7 cellular contexts compared by ENCODE assay signal in the genomic region with DNA sequence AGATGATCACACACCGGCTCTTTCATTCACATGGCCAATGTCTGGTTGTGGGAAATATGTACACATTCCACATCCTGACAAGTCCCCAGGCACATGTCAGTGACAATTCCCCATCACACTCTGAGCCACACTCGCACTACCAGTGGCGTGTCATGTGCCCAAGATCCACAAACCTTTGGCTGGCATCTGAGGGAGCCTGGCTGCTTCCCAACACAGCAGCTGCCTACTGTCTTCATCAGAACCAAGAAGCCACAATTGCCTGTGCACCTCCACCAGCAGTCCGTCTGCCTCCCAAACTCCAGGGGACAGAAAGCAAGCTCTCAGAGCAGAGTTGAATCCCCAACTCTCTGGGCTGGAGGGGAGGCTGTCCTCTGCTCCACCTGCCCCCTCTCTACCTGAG. TPM values are rescaled to one million over a fixed set of nuclear protein-coding genes. Genes with fewer than 3 reads are reported as not detected.
"Had no signal": no experiment of that assay in that cellular context is flagged by ENCODE, and none has a peak within 500 bp of the region (broad histone marks: within the 10 kb centered on the region; RNA-seq: fewer than 3 reads in every experiment).

No MANE protein-coding gene starts in this region.

RNA-seq across cellular contexts. Expression of a gene that starts 6.2 kb away (rescaled TPM):
- total RNA-seq: SK-MEL-5 had no signal

RNA-seq across cellular contexts. Expression of a gene that starts 16.3 kb away (rescaled TPM):
- total RNA-seq: activated CD8-positive, alpha-beta T cell treated with anti-CD3 and anti-CD28 coated beads for 36 hours; activated naive CD8-positive, alpha-beta T cell treated with anti-CD3 and anti-CD28 coated beads for 36 hours; activated T-cell treated with anti-CD3 and anti-CD28 coated beads, Interleukin-2, amount 50 U/mL, for 72 hours; activated T-helper 2 cell treated with anti-CD3 and anti-CD28 coated beads, Interferon-gamma antibody, Interleukin-2, Interleukin-4, amounts not matched to agents 10 μg/mL and 5 μg/mL and 100 μg/mL, durations not matched to agents 14 hours and 24 hours and 36 hours; NCI-H460; SK-MEL-5 had no signal
- polyA plus RNA-seq: IgD-negative memory B cell had no signal
